ENCODE assay signal across 2 cellular contexts in genomic region chr7:25854608-25855497, GRCh38.
TF ChIP-seq lines count a peak whose summit lies in the region.

No MANE protein-coding gene starts in this region.

TF ChIP-seq in IMR-90, 13 proteins besides CTCF, POLR2A, EP300 and RAD21:
- TF ChIP-seq MAFK (IDR thresholded peaks at IDR 0.05; ENCODE audit: low read depth, low read length) (0 out of 2 replicates have a peak, but pooled peaks have one; percentile 5), CEBPB (IDR thresholded peaks at IDR 0.05; ENCODE audit: low read depth, low read length) (peak; percentile 58), MAZ (IDR thresholded peaks at IDR 0.05; ENCODE audit: borderline replicate concordance, low read depth, low read length) (no peak), ELK1 (IDR thresholded peaks at IDR 0.05; ENCODE audit: borderline replicate concordance, low read depth, low read length) (no peak), RCOR1 (IDR thresholded peaks at IDR 0.05; ENCODE audit: insufficient replicate concordance, low read length) (no peak), FOS (IDR thresholded peaks at IDR 0.05; ENCODE audit: low read depth, low read length) (no peak), NFE2L2 (IDR thresholded peaks at IDR 0.05; ENCODE audit: low read depth, low read length) (no peak), SMC3 (IDR thresholded peaks at IDR 0.05; ENCODE audit: low read depth, low read length) (peak; percentile 49; the same call in 1 of the 2 replicates), MXI1 (IDR thresholded peaks at IDR 0.05; ENCODE audit: borderline replicate concordance, low read depth, low read length) (no peak), BHLHE40 (IDR thresholded peaks at IDR 0.05; ENCODE audit: low read depth, low read length) (peak; percentile 86), CHD1 (IDR thresholded peaks at IDR 0.05; ENCODE audit: low read depth, low read length) (no peak), RFX5 (IDR thresholded peaks at IDR 0.05; ENCODE audit: low read depth, low read length) (no peak), USF2 (IDR thresholded peaks at IDR 0.05; ENCODE audit: low read depth, low read length) (peak; percentile 84)
TF ChIP-seq in IMR-90: peak in this region for 5.

TF ChIP-seq in GM12878, 131 proteins besides CTCF, POLR2A, EP300 and RAD21:
- TF ChIP-seq CREB1 (IDR thresholded peaks at IDR 0.05; ENCODE audit: low read depth) (0 out of 2 replicates have a peak, but pooled peaks have one; percentile 21), RAD51 (IDR thresholded peaks at IDR 0.05) (peak; percentile 32; the same call in 1 of the 2 replicates), PKNOX1 (IDR thresholded peaks at IDR 0.05) (peak; percentile 97), NFYA (IDR thresholded peaks at IDR 0.05; ENCODE audit: borderline replicate concordance, low read depth, low read length) (no peak), PBX3 (IDR thresholded peaks at IDR 0.05; ENCODE audit: insufficient replicate concordance, low read depth, low read length) (peak; percentile 88), SMC3 (IDR thresholded peaks at IDR 0.05; ENCODE audit: borderline replicate concordance, low read length) (peak; percentile 35; the same call in 1 of the 2 replicates), MXI1 (IDR thresholded peaks at IDR 0.05; ENCODE audit: low read depth, low read length) (no peak), CHD1 (IDR thresholded peaks at IDR 0.05; ENCODE audit: low read depth, low read length) (0 out of 2 replicates have a peak, but pooled peaks have one; percentile 46), HSF1 (IDR thresholded peaks at IDR 0.05; ENCODE audit: low read depth, low read length) (no peak), POU2F2 (IDR thresholded peaks at IDR 0.05; ENCODE audit: borderline replicate concordance, low read depth, low read length) (peak; percentile 91; the same call in 2 of the 3 replicates), SP1 (IDR thresholded peaks at IDR 0.05; ENCODE audit: low read depth, low read length) (peak; percentile 47)
